ENCODE assay signal across 9 cellular contexts in the genomic region with DNA sequence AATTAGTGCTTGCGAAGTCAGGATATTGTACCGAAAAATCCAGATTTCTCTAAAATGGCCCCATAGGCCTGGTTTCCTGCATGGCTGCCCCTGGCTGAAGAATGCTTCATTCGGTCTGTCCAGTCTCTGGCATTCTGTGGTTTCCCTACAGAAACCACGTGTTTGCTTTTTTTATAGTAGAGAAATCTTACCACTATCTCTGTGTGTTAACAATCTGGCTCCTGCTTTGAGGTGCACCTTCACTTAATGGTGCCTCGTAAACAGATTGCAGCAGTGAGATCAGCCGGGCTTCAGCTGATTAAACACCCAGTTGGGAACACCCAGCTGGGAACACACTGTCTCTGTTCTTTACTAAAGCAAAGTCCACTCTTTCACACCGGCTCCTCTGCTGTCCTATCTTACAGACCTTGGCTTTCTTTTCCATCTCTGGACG. TPM values are rescaled to one million over a fixed set of nuclear protein-coding genes. Genes with fewer than 3 reads are reported as not detected.
DNase-seq lines count a peak whose midpoint lies in the region; ATAC-seq and TF ChIP-seq lines count a peak whose summit lies in the region.
"Had no signal": no experiment of that assay in that cellular context is flagged by ENCODE, and none has a peak within 500 bp of the region (broad histone marks: within the 10 kb centered on the region; RNA-seq: fewer than 3 reads in every experiment).

No MANE protein-coding gene starts in this region.

- DNase-seq in A172 (ENCODE audit: low spot score) (peak; percentile 46), GM23338 (ENCODE audit: low spot score) (peak; percentile 14), WERI-Rb-1 (peak; percentile 28), left lung (no peak), SKM-1 treated with dmso at 0.1 percent for 144 hours (lab: John Stamatoyannopoulos, UW; ENCODE audit: unreplicated experiment) (no peak), midbrain (lab: John Stamatoyannopoulos, UW) (no peak)

- H3K4me3 ChIP-seq in GM23338, result no peak overlapping the region
- no peak overlapping the region for H3K4me3 ChIP-seq in WERI-Rb-1 (ENCODE audit: low read depth, low read length)
- no peak overlapping the region for H3K4me3 ChIP-seq in left lung
- H3K4me3 ChIP-seq: adrenal gland had no signal

- H4K20me1 ChIP-seq in GM23338 (replicated peaks; ENCODE audit: insufficient read depth), result peaks cover 37% of the 10 kb centered on the region

- no peaks in the 10 kb centered on the region for H3K9me3 Mint-ChIP-seq in GM23338

- H3K9me2 ChIP-seq in GM23338 (ENCODE audit: insufficient read depth), result no peaks in the 10 kb centered on the region

- H3K4me2 ChIP-seq in GM23338, result no peak overlapping the region

- H3K4me3 Mint-ChIP-seq in GM23338, result no peak overlapping the region

- H3K79me2 ChIP-seq in GM23338 (replicated peaks; ENCODE audit: insufficient read depth), result peaks cover 52% of the 10 kb centered on the region

- H3K36me3 ChIP-seq in GM23338 (ENCODE audit: insufficient read depth), result peaks cover 10% of the 10 kb centered on the region; the same call in 1 of the 2 replicates
- peaks cover 33% of the 10 kb centered on the region for H3K36me3 ChIP-seq in WERI-Rb-1
- peaks cover 0 to 9% of the 10 kb centered on the region in 2 donors for H3K36me3 ChIP-seq in left lung

- H3K36me3 Mint-ChIP-seq in GM23338 (ENCODE audit: low read depth), result peaks cover 51% of the 10 kb centered on the region

- peaks cover 6% of the 10 kb centered on the region; the same call in 1 of the 2 replicates for H3F3A ChIP-seq in GM23338 (replicated peaks; ENCODE audit: low read depth)

- no peaks in the 10 kb centered on the region for H3K27me3 Mint-ChIP-seq in GM23338 (ENCODE audit: insufficient read depth, low read depth, poor library complexity)

- no peak overlapping the region for H3K27ac Mint-ChIP-seq in GM23338

- ATAC-seq in GM23338 (peak; percentile 41; the same call in 2 of the 3 replicates), left lung (peak; percentile 73), HG03571 (IDR thresholded peaks at IDR 0.05; ENCODE audit: unreplicated experiment) (no peak), HG02970 (IDR thresholded peaks at IDR 0.05; ENCODE audit: low FRiP score, unreplicated experiment) (no peak)

- H3K9me3 ChIP-seq in WERI-Rb-1 (ENCODE audit: severe bottlenecking) (no peaks in the 10 kb centered on the region), left lung (no peaks in the 10 kb centered on the region)
- H3K9me3 ChIP-seq: adrenal gland had no signal

- H3K4me1 Mint-ChIP-seq in GM23338, result peaks cover 23% of the 10 kb centered on the region

- intact Hi-C loops in left lung (cut with DNase I), result no loop called here

- H3K4me1 ChIP-seq in GM23338 (ENCODE audit: insufficient read depth) (no peaks in the 10 kb centered on the region; the same call in 1 of the 2 replicates), left lung (peaks cover 9 to 29% of the 10 kb centered on the region in 2 donors)

- no peak overlapping the region for H2AFZ ChIP-seq in GM23338

- H3K27me3 ChIP-seq in GM23338 (ENCODE audit: insufficient read depth), result no peaks in the 10 kb centered on the region
- no peaks in the 10 kb centered on the region for H3K27me3 ChIP-seq in WERI-Rb-1 (ENCODE audit: insufficient read depth, low read depth, severe bottlenecking)
- H3K27me3 ChIP-seq in left lung, result no peaks in the 10 kb centered on the region
- H3K27me3 ChIP-seq: adrenal gland had no signal

- H3K27ac ChIP-seq in GM23338 (ENCODE audit: low read depth) (peak overlapping the region; percentile 78), WERI-Rb-1 (peak overlapping the region; percentile 19), left lung (no peak overlapping the region)

- TF ChIP-seq CTCF in GM23338 (conservative IDR thresholded peaks at IDR 0.05; ENCODE audit: low read depth in 2 of 2) (no peak), WERI-Rb-1 (IDR thresholded peaks at IDR 0.05; ENCODE audit: low read depth, low read length) (no peak), left lung (IDR thresholded peaks at IDR 0.05) (no peak)

TF ChIP-seq in GM23338, 12 proteins besides CTCF, POLR2A, EP300 and RAD21:
- TF ChIP-seq EZH2phosphoT487 (IDR thresholded peaks at IDR 0.05; ENCODE audit: unreplicated experiment), result no peak
- no peak for TF ChIP-seq ZNF462 (CRISPR knock-in tag; IDR thresholded peaks at IDR 0.05)
- TF ChIP-seq EZH2 (IDR thresholded peaks at IDR 0.05; ENCODE audit: low read depth, unreplicated experiment), result no peak
- TF ChIP-seq ZNF114 (CRISPR knock-in tag; IDR thresholded peaks at IDR 0.05), result no peak
- TF ChIP-seq JUNB (IDR thresholded peaks at IDR 0.05; ENCODE audit: unreplicated experiment), result no peak
- no peak for TF ChIP-seq STAT1 (IDR thresholded peaks at IDR 0.05; ENCODE audit: unreplicated experiment)

RNA-seq across cellular contexts. Expression of gene DNAAF2, which starts 6.7 kb away (rescaled TPM):
- 8.8 and 10.1 TPM in 2 replicates for total RNA-seq in A172 (2014; rRNA removed; shearing (Covaris generic))
- 40.4 and 41.2 TPM in 2 replicates for total RNA-seq in GM23338 (2014; rRNA removed; shearing (Covaris generic))
- 56.9 and 62.6 TPM in 2 replicates for polyA plus RNA-seq in GM23338 (2016; fragmentation: Nextera tagmentation; extraction: Ambion mirVana)
- 1 to 10 TPM; 5.4 to 6.8 TPM for total RNA-seq in left lung

RNA-seq across cellular contexts. Expression of gene MGAT2, which starts 21.1 kb away (rescaled TPM):
- 69.4 and 87.3 TPM in 2 replicates for total RNA-seq in A172 (2014; rRNA removed; shearing (Covaris generic))
- total RNA-seq in GM23338 (2014; rRNA removed; shearing (Covaris generic)), result 25.7 and 31.6 TPM in 2 replicates
- polyA plus RNA-seq in GM23338 (2016; fragmentation: Nextera tagmentation; extraction: Ambion mirVana), result 10.1 and 10.3 TPM in 2 replicates
- total RNA-seq in left lung, result 10 to 100 TPM; 35.3 to 47.2 TPM

RNA-seq across cellular contexts. Expression of gene RPL36AL, which starts 21.3 kb away (rescaled TPM):
- 170 and 223 TPM in 2 replicates for total RNA-seq in A172 (2014; rRNA removed; shearing (Covaris generic))
- total RNA-seq in GM23338 (2014; rRNA removed; shearing (Covaris generic)), result 122 and 204 TPM in 2 replicates
- 690 and 723 TPM in 2 replicates for polyA plus RNA-seq in GM23338 (2016; fragmentation: Nextera tagmentation; extraction: Ambion mirVana)
- total RNA-seq in left lung, result 100 to 1,000 TPM; 111 to 137 TPM

RNA-seq across cellular contexts. Expression of gene LRR1, which starts 43.0 kb away (rescaled TPM):
- 48.7 and 53.1 TPM in 2 replicates for total RNA-seq in A172 (2014; rRNA removed; shearing (Covaris generic))
- 27.8 and 31.8 TPM in 2 replicates for total RNA-seq in GM23338 (2014; rRNA removed; shearing (Covaris generic))
- 37.7 and 41.9 TPM in 2 replicates for polyA plus RNA-seq in GM23338 (2016; fragmentation: Nextera tagmentation; extraction: Ambion mirVana)
- total RNA-seq in left lung, result 10 to 100 TPM; 10.1 to 14.6 TPM

RNA-seq across cellular contexts. Expression of gene POLE2, which starts 46.3 kb away (rescaled TPM):
- 9.4 and 25.8 TPM in 2 replicates for total RNA-seq in A172 (2014; rRNA removed; shearing (Covaris generic))
- total RNA-seq in GM23338 (2014; rRNA removed; shearing (Covaris generic)), result 53.3 and 76.5 TPM in 2 replicates
- polyA plus RNA-seq in GM23338 (2016; fragmentation: Nextera tagmentation; extraction: Ambion mirVana), result 37.9 and 41.9 TPM in 2 replicates
- 1 to 10 TPM; 6.4 to 8.2 TPM for total RNA-seq in left lung

Comparison
In these comparisons a context has a peak if more than half of its experiments do, and no peak if none do; other contexts are left out.
1. DNase-seq: peak in A172 (single experiment), GM23338 (single experiment) and WERI-Rb-1 (single experiment); none in left lung (0 of 2), SKM-1 treated with dmso at 0.1 percent for 144 hours (single experiment) and midbrain (single experiment).
2. ATAC-seq: peak in GM23338 (single experiment) and left lung (single experiment); none in HG03571 (single experiment) and HG02970 (single experiment).
3. H3K27ac ChIP-seq: peak in GM23338 (single experiment) and WERI-Rb-1 (single experiment); none in left lung (0 of 2).